ENCODE assay signal across 1 cellular context in the genomic region with DNA sequence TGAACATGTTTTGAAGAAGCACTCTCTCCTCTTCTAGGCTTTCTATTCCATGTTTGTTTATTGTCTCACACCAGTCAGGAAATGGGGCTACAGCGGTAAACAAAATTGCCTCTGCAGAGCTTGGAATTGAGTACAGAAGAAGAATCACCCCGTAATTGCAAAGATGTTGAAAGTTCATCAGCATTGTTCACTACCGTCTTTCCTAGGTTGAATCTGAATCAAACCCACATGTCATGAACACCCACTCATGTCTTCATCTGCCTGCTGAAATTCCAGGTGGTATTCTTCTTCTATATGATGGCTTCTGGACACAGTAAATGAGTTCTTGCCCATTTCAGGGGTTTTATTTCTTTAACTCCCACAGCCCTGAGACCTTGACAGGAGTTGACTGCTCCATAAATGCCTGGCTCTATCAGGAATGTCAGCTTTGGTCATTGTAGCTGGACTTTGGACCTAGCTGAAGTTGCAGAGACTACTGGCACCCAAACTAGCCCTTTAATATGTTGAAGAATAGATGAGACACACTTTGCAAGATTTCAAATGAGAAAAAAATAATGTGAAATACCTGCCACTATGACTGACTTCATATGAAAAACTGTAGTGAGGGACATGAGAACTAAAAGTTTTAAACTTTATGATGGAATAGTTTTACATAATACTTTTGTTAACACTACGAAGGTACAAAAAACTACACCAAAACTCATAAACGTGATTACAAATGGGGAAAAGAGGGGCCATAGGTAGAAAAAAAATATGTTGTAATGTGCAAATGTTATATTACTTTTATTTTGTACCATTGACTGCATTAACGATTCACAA.
A peak's percentile ranks its signal among the peaks of the same experiment; 100 is the strongest.
TF ChIP-seq lines count a peak whose summit lies in the region.

No MANE protein-coding gene starts in this region.

TF ChIP-seq in HepG2, 621 proteins besides CTCF, POLR2A, EP300 and RAD21 (continued from another document and continues in another):
- TF ChIP-seq, protein P1, sequence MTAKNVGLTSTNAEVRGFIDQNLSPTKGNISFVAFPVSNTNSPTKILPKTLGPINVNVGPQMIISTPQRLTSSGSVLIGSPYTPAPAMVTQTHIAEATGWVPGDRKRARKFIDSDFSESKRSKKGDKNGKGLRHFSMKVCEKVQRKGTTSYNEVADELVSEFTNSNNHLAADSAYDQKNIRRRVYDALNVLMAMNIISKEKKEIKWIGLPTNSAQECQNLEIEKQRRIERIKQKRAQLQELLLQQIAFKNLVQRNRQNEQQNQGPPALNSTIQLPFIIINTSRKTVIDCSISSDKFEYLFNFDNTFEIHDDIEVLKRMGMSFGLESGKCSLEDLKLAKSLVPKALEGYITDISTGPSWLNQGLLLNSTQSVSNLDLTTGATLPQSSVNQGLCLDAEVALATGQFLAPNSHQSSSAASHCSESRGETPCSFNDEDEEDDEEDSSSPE (CRISPR knock-in tag; IDR thresholded peaks at IDR 0.05), result no peak
- TF ChIP-seq SMARCE1 (IDR thresholded peaks at IDR 0.05; ENCODE audit: borderline replicate concordance) (no peak), RBM22 (optimal IDR thresholded peaks at IDR 0.05; ENCODE audit: low read length) (no peak), MAFG (CRISPR knock-in tag; IDR thresholded peaks at IDR 0.05) (no peak), XRCC5 (optimal IDR thresholded peaks at IDR 0.05; ENCODE audit: low read length) (no peak), HOXA7 (CRISPR knock-in tag; IDR thresholded peaks at IDR 0.05) (no peak), MATR3 (CRISPR knock-in tag; IDR thresholded peaks at IDR 0.05) (no peak), ZNF841 (CRISPR knock-in tag; IDR thresholded peaks at IDR 0.05; ENCODE audit: borderline replicate concordance) (no peak), ZNF282 (IDR thresholded peaks at IDR 0.05; ENCODE audit: partially characterized antibody) (no peak), ZNF670 (CRISPR knock-in tag; IDR thresholded peaks at IDR 0.05; ENCODE audit: borderline replicate concordance) (no peak), ZNF225 (CRISPR knock-in tag; IDR thresholded peaks at IDR 0.05) (no peak), ZGPAT (CRISPR knock-in tag; IDR thresholded peaks at IDR 0.05) (peak; percentile 37; the same call in 1 of the 2 replicates), ZMAT3 (CRISPR knock-in tag; conservative IDR thresholded peaks at IDR 0.05) (no peak), MLXIP (CRISPR knock-in tag; IDR thresholded peaks at IDR 0.05; ENCODE audit: borderline replicate concordance) (no peak), ETV5 (CRISPR knock-in tag; IDR thresholded peaks at IDR 0.05; ENCODE audit: borderline replicate concordance) (no peak), SCMH1 (CRISPR knock-in tag; IDR thresholded peaks at IDR 0.05; ENCODE audit: borderline replicate concordance) (no peak), GTF2F1 (IDR thresholded peaks at IDR 0.05; ENCODE audit: low read length) (no peak), MXD1 (CRISPR knock-in tag; IDR thresholded peaks at IDR 0.05) (no peak), ZNF253 (CRISPR knock-in tag; IDR thresholded peaks at IDR 0.05; ENCODE audit: borderline replicate concordance) (no peak), RNF219 (CRISPR knock-in tag; IDR thresholded peaks at IDR 0.05) (no peak), ZNF460 (CRISPR knock-in tag; IDR thresholded peaks at IDR 0.05; ENCODE audit: borderline replicate concordance) (no peak), ZNF292 (CRISPR knock-in tag; IDR thresholded peaks at IDR 0.05; ENCODE audit: borderline replicate concordance, low read depth) (no peak; the same call in 1 of the 2 replicates), GATAD2A (CRISPR knock-in tag; IDR thresholded peaks at IDR 0.05) (peak; percentile 87), ARNTL (CRISPR knock-in tag; IDR thresholded peaks at IDR 0.05) (no peak), ZNF510 (CRISPR knock-in tag; IDR thresholded peaks at IDR 0.05; ENCODE audit: low read depth) (0 out of 2 replicates have a peak, but pooled peaks have one; percentile 7), ZNF607 (CRISPR knock-in tag; IDR thresholded peaks at IDR 0.05; ENCODE audit: borderline replicate concordance) (no peak), MEIS2 (CRISPR knock-in tag; IDR thresholded peaks at IDR 0.05) (peak; percentile 60), ZNF781 (CRISPR knock-in tag; IDR thresholded peaks at IDR 0.05; ENCODE audit: borderline replicate concordance, not compliant biosample characterization) (no peak), HNRNPUL1 (IDR thresholded peaks at IDR 0.05; ENCODE audit: low read depth, low read length) (no peak), ESRRA (CRISPR knock-in tag; IDR thresholded peaks at IDR 0.05; ENCODE audit: low read depth) (no peak), ZNF747 (CRISPR knock-in tag; IDR thresholded peaks at IDR 0.05; ENCODE audit: borderline replicate concordance) (no peak), ZNF232 (CRISPR knock-in tag; IDR thresholded peaks at IDR 0.05; ENCODE audit: borderline replicate concordance) (no peak), U2AF2 (IDR thresholded peaks at IDR 0.05; ENCODE audit: low read depth, low read length) (no peak), ZNF430 (CRISPR knock-in tag; IDR thresholded peaks at IDR 0.05) (no peak)
- TF ChIP-seq, protein P2, sequence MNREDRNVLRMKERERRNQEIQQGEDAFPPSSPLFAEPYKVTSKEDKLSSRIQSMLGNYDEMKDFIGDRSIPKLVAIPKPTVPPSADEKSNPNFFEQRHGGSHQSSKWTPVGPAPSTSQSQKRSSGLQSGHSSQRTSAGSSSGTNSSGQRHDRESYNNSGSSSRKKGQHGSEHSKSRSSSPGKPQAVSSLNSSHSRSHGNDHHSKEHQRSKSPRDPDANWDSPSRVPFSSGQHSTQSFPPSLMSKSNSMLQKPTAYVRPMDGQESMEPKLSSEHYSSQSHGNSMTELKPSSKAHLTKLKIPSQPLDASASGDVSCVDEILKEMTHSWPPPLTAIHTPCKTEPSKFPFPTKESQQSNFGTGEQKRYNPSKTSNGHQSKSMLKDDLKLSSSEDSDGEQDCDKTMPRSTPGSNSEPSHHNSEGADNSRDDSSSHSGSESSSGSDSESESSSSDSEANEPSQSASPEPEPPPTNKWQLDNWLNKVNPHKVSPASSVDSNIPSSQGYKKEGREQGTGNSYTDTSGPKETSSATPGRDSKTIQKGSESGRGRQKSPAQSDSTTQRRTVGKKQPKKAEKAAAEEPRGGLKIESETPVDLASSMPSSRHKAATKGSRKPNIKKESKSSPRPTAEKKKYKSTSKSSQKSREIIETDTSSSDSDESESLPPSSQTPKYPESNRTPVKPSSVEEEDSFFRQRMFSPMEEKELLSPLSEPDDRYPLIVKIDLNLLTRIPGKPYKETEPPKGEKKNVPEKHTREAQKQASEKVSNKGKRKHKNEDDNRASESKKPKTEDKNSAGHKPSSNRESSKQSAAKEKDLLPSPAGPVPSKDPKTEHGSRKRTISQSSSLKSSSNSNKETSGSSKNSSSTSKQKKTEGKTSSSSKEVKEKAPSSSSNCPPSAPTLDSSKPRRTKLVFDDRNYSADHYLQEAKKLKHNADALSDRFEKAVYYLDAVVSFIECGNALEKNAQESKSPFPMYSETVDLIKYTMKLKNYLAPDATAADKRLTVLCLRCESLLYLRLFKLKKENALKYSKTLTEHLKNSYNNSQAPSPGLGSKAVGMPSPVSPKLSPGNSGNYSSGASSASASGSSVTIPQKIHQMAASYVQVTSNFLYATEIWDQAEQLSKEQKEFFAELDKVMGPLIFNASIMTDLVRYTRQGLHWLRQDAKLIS (CRISPR knock-in tag; IDR thresholded peaks at IDR 0.05), result no peak
- TF ChIP-seq, protein P3, sequence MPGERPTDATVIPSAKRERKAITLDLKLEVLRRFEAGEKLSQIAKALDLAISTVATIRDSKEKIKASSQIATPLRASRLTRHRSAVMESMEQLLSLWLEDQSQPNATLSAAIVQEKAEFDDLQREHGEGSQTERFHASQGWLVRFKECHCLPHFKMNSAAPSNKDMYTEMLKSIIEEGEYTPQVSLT (CRISPR knock-in tag; IDR thresholded peaks at IDR 0.05; ENCODE audit: borderline replicate concordance, low read depth), result no peak
- TF ChIP-seq, protein P4, sequence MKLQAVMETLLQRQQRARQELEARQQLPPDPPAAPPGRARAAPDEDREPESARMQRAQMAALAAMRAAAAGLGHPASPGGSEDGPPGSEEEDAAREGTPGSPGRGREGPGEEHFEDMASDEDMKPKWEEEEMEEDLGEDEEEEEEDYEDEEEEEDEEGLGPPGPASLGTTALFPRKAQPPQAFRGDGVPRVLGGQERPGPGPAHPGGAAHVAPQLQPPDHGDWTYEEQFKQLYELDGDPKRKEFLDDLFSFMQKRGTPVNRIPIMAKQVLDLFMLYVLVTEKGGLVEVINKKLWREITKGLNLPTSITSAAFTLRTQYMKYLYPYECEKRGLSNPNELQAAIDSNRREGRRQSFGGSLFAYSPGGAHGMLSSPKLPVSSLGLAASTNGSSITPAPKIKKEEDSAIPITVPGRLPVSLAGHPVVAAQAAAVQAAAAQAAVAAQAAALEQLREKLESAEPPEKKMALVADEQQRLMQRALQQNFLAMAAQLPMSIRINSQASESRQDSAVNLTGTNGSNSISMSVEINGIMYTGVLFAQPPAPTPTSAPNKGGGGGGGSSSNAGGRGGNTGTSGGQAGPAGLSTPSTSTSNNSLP (IDR thresholded peaks at IDR 0.05; ENCODE audit: low read depth, low read length), result no peak; the same call in 1 of the 2 replicates
- TF ChIP-seq, protein P5, sequence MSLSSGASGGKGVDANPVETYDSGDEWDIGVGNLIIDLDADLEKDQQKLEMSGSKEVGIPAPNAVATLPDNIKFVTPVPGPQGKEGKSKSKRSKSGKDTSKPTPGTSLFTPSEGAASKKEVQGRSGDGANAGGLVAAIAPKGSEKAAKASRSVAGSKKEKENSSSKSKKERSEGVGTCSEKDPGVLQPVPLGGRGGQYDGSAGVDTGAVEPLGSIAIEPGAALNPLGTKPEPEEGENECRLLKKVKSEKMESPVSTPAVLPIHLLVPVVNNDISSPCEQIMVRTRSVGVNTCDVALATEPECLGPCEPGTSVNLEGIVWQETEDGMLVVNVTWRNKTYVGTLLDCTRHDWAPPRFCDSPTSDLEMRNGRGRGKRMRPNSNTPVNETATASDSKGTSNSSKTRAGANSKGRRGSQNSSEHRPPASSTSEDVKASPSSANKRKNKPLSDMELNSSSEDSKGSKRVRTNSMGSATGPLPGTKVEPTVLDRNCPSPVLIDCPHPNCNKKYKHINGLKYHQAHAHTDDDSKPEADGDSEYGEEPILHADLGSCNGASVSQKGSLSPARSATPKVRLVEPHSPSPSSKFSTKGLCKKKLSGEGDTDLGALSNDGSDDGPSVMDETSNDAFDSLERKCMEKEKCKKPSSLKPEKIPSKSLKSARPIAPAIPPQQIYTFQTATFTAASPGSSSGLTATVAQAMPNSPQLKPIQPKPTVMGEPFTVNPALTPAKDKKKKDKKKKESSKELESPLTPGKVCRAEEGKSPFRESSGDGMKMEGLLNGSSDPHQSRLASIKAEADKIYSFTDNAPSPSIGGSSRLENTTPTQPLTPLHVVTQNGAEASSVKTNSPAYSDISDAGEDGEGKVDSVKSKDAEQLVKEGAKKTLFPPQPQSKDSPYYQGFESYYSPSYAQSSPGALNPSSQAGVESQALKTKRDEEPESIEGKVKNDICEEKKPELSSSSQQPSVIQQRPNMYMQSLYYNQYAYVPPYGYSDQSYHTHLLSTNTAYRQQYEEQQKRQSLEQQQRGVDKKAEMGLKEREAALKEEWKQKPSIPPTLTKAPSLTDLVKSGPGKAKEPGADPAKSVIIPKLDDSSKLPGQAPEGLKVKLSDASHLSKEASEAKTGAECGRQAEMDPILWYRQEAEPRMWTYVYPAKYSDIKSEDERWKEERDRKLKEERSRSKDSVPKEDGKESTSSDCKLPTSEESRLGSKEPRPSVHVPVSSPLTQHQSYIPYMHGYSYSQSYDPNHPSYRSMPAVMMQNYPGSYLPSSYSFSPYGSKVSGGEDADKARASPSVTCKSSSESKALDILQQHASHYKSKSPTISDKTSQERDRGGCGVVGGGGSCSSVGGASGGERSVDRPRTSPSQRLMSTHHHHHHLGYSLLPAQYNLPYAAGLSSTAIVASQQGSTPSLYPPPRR (CRISPR knock-in tag; IDR thresholded peaks at IDR 0.05; ENCODE audit: borderline replicate concordance), result peak; percentile 45; the same call in 1 of the 2 replicates
